7 cellular contexts compared by ENCODE assay signal in the genomic region with DNA sequence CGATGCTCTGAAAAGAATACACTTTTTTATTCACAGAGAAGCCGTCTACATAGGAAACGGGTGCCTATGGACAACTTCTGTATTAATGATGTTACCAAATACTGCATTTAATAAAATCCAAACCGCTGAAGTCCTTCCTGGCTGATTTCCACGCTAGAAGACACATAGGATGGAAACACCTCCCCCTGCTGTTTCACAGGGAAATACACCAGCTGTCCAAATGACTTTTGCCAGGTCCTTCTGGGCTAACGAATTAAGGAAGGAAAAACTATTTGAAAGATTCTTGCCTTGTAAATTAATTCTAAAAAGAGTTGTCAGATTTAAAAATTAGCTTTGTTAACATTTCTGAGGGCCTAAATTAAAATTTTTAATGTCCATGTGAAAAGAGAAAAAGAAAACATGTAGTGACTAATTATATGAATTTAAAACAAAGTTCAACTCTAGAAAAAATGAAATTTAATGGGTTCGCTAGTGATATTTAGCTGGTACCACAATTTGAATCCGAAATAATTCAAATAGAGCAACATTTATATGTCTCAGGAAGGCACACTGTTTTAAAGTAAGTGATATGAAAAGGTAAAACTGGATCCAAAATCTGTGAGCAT.
DNase-seq lines count a peak whose midpoint lies in the region; ATAC-seq and TF ChIP-seq lines count a peak whose summit lies in the region.

No MANE protein-coding gene starts in this region.

- no peak overlapping the region for H2AFZ ChIP-seq in neural progenitor cell (replicated peaks)

- H3K36me3 Mint-ChIP-seq in neural progenitor cell: no peaks in the 10 kb centered on the region

- H3F3A ChIP-seq in neural progenitor cell (ENCODE audit: low read depth): peaks cover 20% of the 10 kb centered on the region

- peaks cover 74% of the 10 kb centered on the region for H3K4me1 Mint-ChIP-seq in neural progenitor cell

- H3K4me2 ChIP-seq in neural progenitor cell: peak overlapping the region; percentile 59

- H3K27ac Mint-ChIP-seq in neural progenitor cell: no peak overlapping the region

- H4K20me1 ChIP-seq in neural progenitor cell (ENCODE audit: low read depth): peaks cover 98% of the 10 kb centered on the region

- H3K36me3 ChIP-seq in neural progenitor cell: no peaks in the 10 kb centered on the region

- DNase-seq in ELR (ENCODE audit: low read depth) (peak; percentile 79), SW480 (ENCODE audit: low spot score) (peak; percentile 47), fibroblast of pulmonary artery (ENCODE audit: low read depth) (peak; percentile 90), neural progenitor cell (ENCODE audit: low spot score) (peak; percentile 77), GOT3 (lab: John Stamatoyannopoulos, UW) (no peak)

- H3K27me3 ChIP-seq in neural progenitor cell: no peaks in the 10 kb centered on the region

- peak overlapping the region; percentile 28 for H3K27ac ChIP-seq in neural progenitor cell

- peaks cover 100% of the 10 kb centered on the region for H3K79me2 ChIP-seq in neural progenitor cell (ENCODE audit: low read depth)

- no peak overlapping the region for H3K9ac ChIP-seq in neural progenitor cell

- H3K9me3 Mint-ChIP-seq in neural progenitor cell: no peaks in the 10 kb centered on the region

- H3K27me3 Mint-ChIP-seq in neural progenitor cell (ENCODE audit: insufficient read depth, low read depth): peaks cover 2% of the 10 kb centered on the region

- H3K4me1 ChIP-seq in neural progenitor cell: peaks cover 39% of the 10 kb centered on the region

- H3K4me3 ChIP-seq in fibroblast of pulmonary artery (replicated peaks; ENCODE audit: low read depth, low read length) (no peak overlapping the region), neural progenitor cell (peak overlapping the region; percentile 15)

- H3K4me3 Mint-ChIP-seq in neural progenitor cell: no peak overlapping the region

- ATAC-seq in HG02610 (IDR thresholded peaks at IDR 0.05; ENCODE audit: unreplicated experiment): no peak

- H3K9me3 ChIP-seq in neural progenitor cell (ENCODE audit: low read depth): no peaks in the 10 kb centered on the region

- TF ChIP-seq CTCF in LNCAP (IDR thresholded peaks at IDR 0.05) (peak; percentile 87), fibroblast of pulmonary artery (IDR thresholded peaks at IDR 0.05; ENCODE audit: low read length, missing control alignments) (peak; percentile 89), neural progenitor cell (IDR thresholded peaks at IDR 0.05) (peak; percentile 80)
